In genomic region chr6:41504526-41505021, GRCh38 we compare ENCODE assay signal across 8 cellular contexts. TPM values are rescaled to one million over a fixed set of nuclear protein-coding genes. Genes with fewer than 3 reads are reported as not detected.
DNase-seq lines count a peak whose midpoint lies in the region; ATAC-seq and TF ChIP-seq lines count a peak whose summit lies in the region.

No MANE protein-coding gene starts in this region.

- intact Hi-C loops in activated CD4-positive, alpha-beta T cell treated with anti-CD3 and anti-CD28 coated beads, Interleukin-2, amount 10 ng/mL, durations not matched to agents 24 days and 14 days (cut with micrococcal nuclease) = loop anchor here (5.0 kb wide), 1 partner anchor 132 kb away; no protein-coding TSS in a partner anchor

- H3K27ac Mint-ChIP-seq in activated CD4-positive, alpha-beta T cell treated with anti-CD3 and anti-CD28 coated beads, Interleukin-2, amount 10 ng/mL, durations not matched to agents 24 days and 14 days = no peak overlapping the region

- H3K9me3 ChIP-seq in suprapubic skin = no peaks in the 10 kb centered on the region

- peak overlapping the region; percentile 17 for H3K27ac ChIP-seq in suprapubic skin

- H3K4me3 Mint-ChIP-seq in activated CD4-positive, alpha-beta T cell treated with anti-CD3 and anti-CD28 coated beads, Interleukin-2, amount 10 ng/mL, durations not matched to agents 24 days and 14 days = peak overlapping the region; percentile 7

- no peak for DNase-seq in activated CD4-positive, alpha-beta T cell treated with anti-CD3 and anti-CD28 coated beads, Interleukin-2, amount 10 ng/mL, durations not matched to agents 24 days and 14 days
- DNase-seq in activated CD4-positive, alpha-beta T cell treated with anti-CD3 and anti-CD28 coated beads for 1 hour = no peak
- DNase-seq in SW480 (ENCODE audit: low spot score) (peak; percentile 10), iris pigment epithelial cell (ENCODE audit: low read depth) (peak; percentile 54), suprapubic skin (ENCODE audit: low spot score in 2 of 2) (no peak), cortex of kidney (lab: John Stamatoyannopoulos, UW) (no peak)

- peak overlapping the region; percentile 44 for H3K4me3 ChIP-seq in suprapubic skin

- no peaks in the 10 kb centered on the region for H3K36me3 Mint-ChIP-seq in activated CD4-positive, alpha-beta T cell treated with anti-CD3 and anti-CD28 coated beads, Interleukin-2, amount 10 ng/mL, durations not matched to agents 24 days and 14 days (ENCODE audit: low read depth)

- peaks cover 71% of the 10 kb centered on the region for H3K27me3 Mint-ChIP-seq in activated CD4-positive, alpha-beta T cell treated with anti-CD3 and anti-CD28 coated beads, Interleukin-2, amount 10 ng/mL, durations not matched to agents 24 days and 14 days

- TF ChIP-seq CTCF in suprapubic skin (IDR thresholded peaks at IDR 0.05) = no peak

- H3K4me1 Mint-ChIP-seq in activated CD4-positive, alpha-beta T cell treated with anti-CD3 and anti-CD28 coated beads, Interleukin-2, amount 10 ng/mL, durations not matched to agents 24 days and 14 days = peaks cover 11% of the 10 kb centered on the region

- H3K9me3 Mint-ChIP-seq in activated CD4-positive, alpha-beta T cell treated with anti-CD3 and anti-CD28 coated beads, Interleukin-2, amount 10 ng/mL, durations not matched to agents 24 days and 14 days = no peaks in the 10 kb centered on the region

- 6% methylated on average over 18 of the region's 18 CpGs for WGBS in suprapubic skin

- TF ChIP-seq EP300 in suprapubic skin (IDR thresholded peaks at IDR 0.05) = no peak

- peaks cover 43% of the 10 kb centered on the region for H3K27me3 ChIP-seq in suprapubic skin

- H3K36me3 ChIP-seq in suprapubic skin = no peaks in the 10 kb centered on the region

- peaks cover 26% of the 10 kb centered on the region for H3K4me1 ChIP-seq in suprapubic skin

- no peak for TF ChIP-seq POLR2A in suprapubic skin (IDR thresholded peaks at IDR 0.05)

- ATAC-seq in HG03521 (IDR thresholded peaks at IDR 0.05; ENCODE audit: unreplicated experiment) = no peak
- no peak for ATAC-seq in GM19395 (IDR thresholded peaks at IDR 0.05; ENCODE audit: unreplicated experiment)

RNA-seq across cellular contexts. Expression of gene FOXP4, which starts 41.6 kb away (rescaled TPM):
- total RNA-seq in activated CD4-positive, alpha-beta T cell treated with anti-CD3 and anti-CD28 coated beads, Interleukin-2, amount 10 ng/mL, durations not matched to agents 24 days and 14 days = 16.9 and 17.6 TPM in 2 replicates
- 10 to 100 TPM in 2 of 4 donors, 1 to 10 TPM in 2; 8.1 to 12.1 (median 10.4) TPM for total RNA-seq in suprapubic skin

Comparison
In these comparisons a context has a peak if more than half of its experiments do, and no peak if none do; other contexts are left out.
1. DNase-seq: peak in SW480 (single experiment) and iris pigment epithelial cell (single experiment); none in activated CD4-positive, alpha-beta T cell treated with anti-CD3 and anti-CD28 coated beads, Interleukin-2, amount 10 ng/mL, durations not matched to agents 24 days and 14 days (single experiment), activated CD4-positive, alpha-beta T cell treated with anti-CD3 and anti-CD28 coated beads for 1 hour (single experiment), suprapubic skin (0 of 2) and cortex of kidney (single experiment).